ENCODE assay signal across 7 cellular contexts in genomic region chr1:176559474-176560390, GRCh38.
DNase-seq lines count a peak whose midpoint lies in the region; ATAC-seq and TF ChIP-seq lines count a peak whose summit lies in the region.

No MANE protein-coding gene starts in this region.

- CTCF ChIA-PET in PC-3 (lab: Charles Lee), result interaction anchor here (0.5 to 0.7 kb wide), 3 partner anchors 98 to 252 kb away, joined by 3 read pairs; no protein-coding TSS in a partner anchor

- no peaks in the 10 kb centered on the region for H3K9me2 ChIP-seq in PC-3 (replicated peaks; ENCODE audit: low read length)

- no TSS peak for BruUV-seq in PC-3 (replicated peaks; lab: Mats Ljungman, UMichigan)

- H3K79me2 ChIP-seq in PC-3 (ENCODE audit: low read length), result no peaks in the 10 kb centered on the region

- peak; percentile 74 for ATAC-seq in GM19463 (IDR thresholded peaks at IDR 0.05; ENCODE audit: unreplicated experiment)
- ATAC-seq in PC-3, result peak; percentile 87
- peak; percentile 90 for ATAC-seq in left lobe of liver

- H3K27me3 ChIP-seq in PC-3 (ENCODE audit: low read length) (peaks cover 13% of the 10 kb centered on the region), transverse colon (no peaks in the 10 kb centered on the region)

- no peak overlapping the region for H3K4me3 ChIP-seq in PC-3 (ENCODE audit: low read length)
- H3K4me3 ChIP-seq in choroid plexus epithelial cell (ENCODE audit: low read depth, low read length), result no peak overlapping the region
- no peak overlapping the region for H3K4me3 ChIP-seq in transverse colon

- in situ Hi-C loops in transverse colon (cut with MboI; ENCODE audit: low pct_ligation_motif_present in 1 of 4, low pct_unique_long_range_greater_than_20kb in 1 of 4, low sequenced_read_pairs in 3 of 4), result loop anchor here (10.0 to 25.0 kb wide), 4 partner anchors 135 to 325 kb away; no protein-coding TSS in a partner anchor

- peak; percentile 64 for DNase-seq in ELF-1 (ENCODE audit: low read depth, low spot score)
- peak; percentile 55 for DNase-seq in HuH-7 (ENCODE audit: low spot score)
- DNase-seq in PC-3, result peak; percentile 64
- DNase-seq in choroid plexus epithelial cell (ENCODE audit: low read depth), result peak; percentile 62
- no peak for DNase-seq in left lobe of liver (ENCODE audit: low spot score)
- peak; percentile 21 for DNase-seq in transverse colon

- no peaks in the 10 kb centered on the region for H4K20me1 ChIP-seq in PC-3 (ENCODE audit: low read length)

- H3K36me3 ChIP-seq in PC-3 (ENCODE audit: low read depth, low read length), result no peaks in the 10 kb centered on the region
- H3K36me3 ChIP-seq in transverse colon, result no peaks in the 10 kb centered on the region

- POLR2A ChIA-PET in PC-3 (lab: Charles Lee; ENCODE audit: unreplicated experiment), result no interaction called here

- H3K4me1 ChIP-seq in PC-3 (ENCODE audit: insufficient read depth, low read length) (no peaks in the 10 kb centered on the region), transverse colon (peaks cover 0 to 3% (median 0%) of the 10 kb centered on the region in 4 donors)

- no peaks in the 10 kb centered on the region for H3F3A ChIP-seq in PC-3 (ENCODE audit: low read length, unreplicated experiment)

- TF ChIP-seq CTCF in PC-3 (conservative IDR thresholded peaks at IDR 0.05; ENCODE audit: low read depth, low read length) (peak; percentile 83), choroid plexus epithelial cell (conservative IDR thresholded peaks at IDR 0.05; ENCODE audit: low read depth, low read length) (peak; percentile 79), transverse colon (IDR thresholded peaks at IDR 0.05) (peak; percentile 63 to 76 (median 73))

- H3K9me3 ChIP-seq in PC-3 (ENCODE audit: low read length) (no peaks in the 10 kb centered on the region), transverse colon (no peaks in the 10 kb centered on the region)

- no peak overlapping the region for H3K27ac ChIP-seq in PC-3 (ENCODE audit: low read length)
- no peak overlapping the region for H3K27ac ChIP-seq in transverse colon

- no peak overlapping the region for H2AFZ ChIP-seq in PC-3 (ENCODE audit: low read length)

- H3K4me2 ChIP-seq in PC-3 (ENCODE audit: low read length), result no peak overlapping the region

- no peak overlapping the region for H3K9ac ChIP-seq in PC-3 (ENCODE audit: low read length)

- WGBS in transverse colon (ENCODE audit: low coverage in 1 of 2), 2 donors, result 4 to 20% methylated on average over 5 to 10 of the region's 10 CpGs

- intact Hi-C loops in PC-3 (cut with micrococcal nuclease) (loop anchor here (1.0 kb wide), 2 partner anchors 132 to 322 kb away; no protein-coding TSS in a partner anchor), transverse colon (cut with DNase I; ENCODE audit: low total_unique reads) (loop anchor here (1.0 to 10.0 kb wide), 3 partner anchors 125 to 322 kb away; no protein-coding TSS in a partner anchor)

- no peak for TF ChIP-seq POLR2A in transverse colon (IDR thresholded peaks at IDR 0.05)

- no peak for TF ChIP-seq EP300 in transverse colon (IDR thresholded peaks at IDR 0.05; ENCODE audit: low read depth)
